Comparison of ENCODE assay signal across 12 cellular contexts in the genomic region with DNA sequence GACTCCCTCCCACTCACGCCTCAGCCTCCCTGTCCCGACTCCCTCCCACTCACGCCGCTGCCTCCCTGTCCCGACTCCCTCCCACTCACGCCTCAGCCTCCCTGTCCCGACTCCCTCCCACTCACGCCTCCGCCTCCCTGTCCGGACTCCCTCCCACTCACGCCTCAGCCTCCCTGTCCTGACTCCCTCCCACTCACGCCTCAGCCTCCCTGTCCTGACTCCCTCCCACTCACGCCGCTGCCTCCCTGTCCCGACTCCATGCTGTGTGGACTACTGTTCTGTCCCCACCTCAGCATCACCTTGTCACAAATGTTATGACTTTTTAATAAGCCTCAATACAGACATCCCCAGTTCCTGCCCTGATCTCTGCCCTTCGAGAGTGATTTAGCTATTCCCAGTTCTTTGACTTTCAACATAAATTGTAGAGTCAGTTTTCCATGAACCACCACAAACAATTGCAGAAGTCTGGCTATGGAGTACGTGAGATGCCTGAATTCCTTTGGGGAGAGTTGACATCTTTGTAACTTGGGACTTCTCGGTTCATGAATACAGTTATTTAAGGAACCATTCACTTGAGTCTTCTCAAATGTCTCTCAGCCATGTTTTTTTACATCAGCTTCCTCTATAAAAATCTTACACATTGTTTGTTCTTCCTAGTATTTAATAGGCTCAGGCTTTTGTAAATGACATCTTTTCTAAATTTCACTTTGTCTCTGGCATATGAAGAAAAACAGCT.
DNase-seq lines count a peak whose midpoint lies in the region; ATAC-seq and TF ChIP-seq lines count a peak whose summit lies in the region.
"Had no signal": no experiment of that assay in that cellular context is flagged by ENCODE, and none has a peak within 500 bp of the region (broad histone marks: within the 10 kb centered on the region; RNA-seq: fewer than 3 reads in every experiment).

No MANE protein-coding gene starts in this region.

- TF ChIP-seq CTCF in AG04449 (IDR thresholded peaks at IDR 0.05; ENCODE audit: insufficient read depth, low read length, missing control alignments) (no peak), HEK293 (tag by site-specific recombination; IDR thresholded peaks at IDR 0.05) (no peak), chondrocyte (IDR thresholded peaks at IDR 0.05) (no peak)

- POLR2A ChIA-PET in AG04449 (lab: Yijun Ruan, JAX) (no interaction called here), HEK293 (lab: Yijun Ruan, JAX) (interaction anchor here (0.5 kb wide), 1 partner anchor 286 kb away, joined by 11 read pairs; no protein-coding TSS in a partner anchor)

- H3K9me3 Mint-ChIP-seq in chondrocyte (ENCODE audit: low read depth) (no peaks in the 10 kb centered on the region), naive B cell (peaks cover 0 to 20% (median 7%) of the 10 kb centered on the region in 7 donors)

- H3K27me3 Mint-ChIP-seq in chondrocyte (ENCODE audit: low read depth) (peaks cover 4% of the 10 kb centered on the region), naive B cell (peaks cover 16 to 54% (median 23%) of the 10 kb centered on the region in 3 donors)

- no peak overlapping the region for H3K27ac ChIP-seq in HEK293 (ENCODE audit: extremely low read depth, low read depth, low read length)
- H3K27ac ChIP-seq: brain microvascular endothelial cell had no signal

- H3K27ac Mint-ChIP-seq in chondrocyte (ENCODE audit: unreplicated experiment) (peak overlapping the region; percentile 2), naive B cell (peak overlapping the region in 4 of 6 donors; percentile 68 to 94 (median 80))

- H3K36me3 Mint-ChIP-seq in chondrocyte (ENCODE audit: low read depth) = no peaks in the 10 kb centered on the region
- peaks cover 4 to 8% of the 10 kb centered on the region in 2 donors for H3K36me3 Mint-ChIP-seq in naive B cell

- ATAC-seq in naive B cell (ENCODE audit: low read depth in 2 of 2) = no peak
- ATAC-seq in HG02973 (IDR thresholded peaks at IDR 0.05; ENCODE audit: unreplicated experiment) = no peak
- no peak for ATAC-seq in GM21825 (IDR thresholded peaks at IDR 0.05; ENCODE audit: unreplicated experiment)

- DNase-seq in AG04449 (ENCODE audit: low read depth, low spot score) (no peak), chondrocyte (ENCODE audit: low spot score) (no peak), naive B cell (no peak), NCI-H146 (lab: John Stamatoyannopoulos, UW) (no peak)
- DNase-seq in stimulated activated CD4-positive, alpha-beta T cell treated with anti-CD3 and anti-CD28 coated beads, Interleukin-4, amount 100 ng/mL, for 4 hours = no peak
- DNase-seq: activated CD4-positive, CD25-positive, alpha-beta regulatory T cell treated with anti-CD3 and anti-CD28 coated beads, Interleukin-2, amount 50 U/mL, for 72 hours; brain microvascular endothelial cell; hypothalamus; occipital lobe had no signal

- CTCF ChIA-PET in AG04449 (lab: Yijun Ruan, JAX) (interaction anchor here (1.0 to 1.5 kb wide), 3 partner anchors 8 to 632 kb away, joined by 3 to 5 read pairs (median 3); no protein-coding TSS in a partner anchor), HEK293 (lab: Yijun Ruan, JAX) (interaction anchor here (0.6 kb wide), 1 partner anchor 403 kb away, joined by 3 read pairs; no protein-coding TSS in a partner anchor)

- H3K4me3 ChIP-seq in AG04449 (ENCODE audit: low read depth, low read length) (peak overlapping the region; percentile 25; the same call in 1 of the 2 replicates), HEK293 (ENCODE audit: low read depth, low read length) (no peak overlapping the region)

- no peaks in the 10 kb centered on the region for H3K36me3 ChIP-seq in HEK293 (ENCODE audit: control insufficient read depth in 2 of 2, insufficient read depth in 1 of 2, low read length in 2 of 2)
- H3K36me3 ChIP-seq: brain microvascular endothelial cell had no signal

- H3K9me3 ChIP-seq in HEK293 (ENCODE audit: control insufficient read depth, insufficient read depth, low read depth, low read length) = no peaks in the 10 kb centered on the region

- no peaks in the 10 kb centered on the region for H3K4me1 ChIP-seq in HEK293 (ENCODE audit: control insufficient read depth, insufficient read depth, low read length)

- peaks cover 22% of the 10 kb centered on the region for H3K4me1 Mint-ChIP-seq in chondrocyte (ENCODE audit: low read depth)
- H3K4me1 Mint-ChIP-seq in naive B cell = peaks cover 44 to 56% (median 49%) of the 10 kb centered on the region in 3 donors

- H3K4me3 Mint-ChIP-seq in chondrocyte (ENCODE audit: unreplicated experiment) (peak overlapping the region; percentile 20), naive B cell (peak overlapping the region; percentile 63 to 95 (median 90))

TF ChIP-seq in HEK293, 187 proteins besides CTCF, POLR2A, EP300 and RAD21:
- TF ChIP-seq HOXA7 (CRISPR knock-in tag; IDR thresholded peaks at IDR 0.05; ENCODE audit: borderline replicate concordance) = no peak
- TF ChIP-seq ZNF132 (tag by site-specific recombination; IDR thresholded peaks at IDR 0.05; ENCODE audit: borderline replicate concordance) = no peak
- TF ChIP-seq ZFHX2 (tag by site-specific recombination; conservative IDR thresholded peaks at IDR 0.05) = peak; percentile 56
- no peak for TF ChIP-seq ZNF211 (tag by site-specific recombination; IDR thresholded peaks at IDR 0.05; ENCODE audit: low read depth)
- TF ChIP-seq, protein P1, sequence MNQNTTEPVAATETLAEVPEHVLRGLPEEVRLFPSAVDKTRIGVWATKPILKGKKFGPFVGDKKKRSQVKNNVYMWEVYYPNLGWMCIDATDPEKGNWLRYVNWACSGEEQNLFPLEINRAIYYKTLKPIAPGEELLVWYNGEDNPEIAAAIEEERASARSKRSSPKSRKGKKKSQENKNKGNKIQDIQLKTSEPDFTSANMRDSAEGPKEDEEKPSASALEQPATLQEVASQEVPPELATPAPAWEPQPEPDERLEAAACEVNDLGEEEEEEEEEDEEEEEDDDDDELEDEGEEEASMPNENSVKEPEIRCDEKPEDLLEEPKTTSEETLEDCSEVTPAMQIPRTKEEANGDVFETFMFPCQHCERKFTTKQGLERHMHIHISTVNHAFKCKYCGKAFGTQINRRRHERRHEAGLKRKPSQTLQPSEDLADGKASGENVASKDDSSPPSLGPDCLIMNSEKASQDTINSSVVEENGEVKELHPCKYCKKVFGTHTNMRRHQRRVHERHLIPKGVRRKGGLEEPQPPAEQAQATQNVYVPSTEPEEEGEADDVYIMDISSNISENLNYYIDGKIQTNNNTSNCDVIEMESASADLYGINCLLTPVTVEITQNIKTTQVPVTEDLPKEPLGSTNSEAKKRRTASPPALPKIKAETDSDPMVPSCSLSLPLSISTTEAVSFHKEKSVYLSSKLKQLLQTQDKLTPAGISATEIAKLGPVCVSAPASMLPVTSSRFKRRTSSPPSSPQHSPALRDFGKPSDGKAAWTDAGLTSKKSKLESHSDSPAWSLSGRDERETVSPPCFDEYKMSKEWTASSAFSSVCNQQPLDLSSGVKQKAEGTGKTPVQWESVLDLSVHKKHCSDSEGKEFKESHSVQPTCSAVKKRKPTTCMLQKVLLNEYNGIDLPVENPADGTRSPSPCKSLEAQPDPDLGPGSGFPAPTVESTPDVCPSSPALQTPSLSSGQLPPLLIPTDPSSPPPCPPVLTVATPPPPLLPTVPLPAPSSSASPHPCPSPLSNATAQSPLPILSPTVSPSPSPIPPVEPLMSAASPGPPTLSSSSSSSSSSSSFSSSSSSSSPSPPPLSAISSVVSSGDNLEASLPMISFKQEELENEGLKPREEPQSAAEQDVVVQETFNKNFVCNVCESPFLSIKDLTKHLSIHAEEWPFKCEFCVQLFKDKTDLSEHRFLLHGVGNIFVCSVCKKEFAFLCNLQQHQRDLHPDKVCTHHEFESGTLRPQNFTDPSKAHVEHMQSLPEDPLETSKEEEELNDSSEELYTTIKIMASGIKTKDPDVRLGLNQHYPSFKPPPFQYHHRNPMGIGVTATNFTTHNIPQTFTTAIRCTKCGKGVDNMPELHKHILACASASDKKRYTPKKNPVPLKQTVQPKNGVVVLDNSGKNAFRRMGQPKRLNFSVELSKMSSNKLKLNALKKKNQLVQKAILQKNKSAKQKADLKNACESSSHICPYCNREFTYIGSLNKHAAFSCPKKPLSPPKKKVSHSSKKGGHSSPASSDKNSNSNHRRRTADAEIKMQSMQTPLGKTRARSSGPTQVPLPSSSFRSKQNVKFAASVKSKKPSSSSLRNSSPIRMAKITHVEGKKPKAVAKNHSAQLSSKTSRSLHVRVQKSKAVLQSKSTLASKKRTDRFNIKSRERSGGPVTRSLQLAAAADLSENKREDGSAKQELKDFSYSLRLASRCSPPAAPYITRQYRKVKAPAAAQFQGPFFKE (tag by site-specific recombination; IDR thresholded peaks at IDR 0.05; ENCODE audit: borderline replicate concordance) = no peak
- no peak for TF ChIP-seq SP3 (tag by site-specific recombination; IDR thresholded peaks at IDR 0.05)
- TF ChIP-seq ZNF10 (tag by site-specific recombination; IDR thresholded peaks at IDR 0.05) = no peak
- TF ChIP-seq, protein P2, sequence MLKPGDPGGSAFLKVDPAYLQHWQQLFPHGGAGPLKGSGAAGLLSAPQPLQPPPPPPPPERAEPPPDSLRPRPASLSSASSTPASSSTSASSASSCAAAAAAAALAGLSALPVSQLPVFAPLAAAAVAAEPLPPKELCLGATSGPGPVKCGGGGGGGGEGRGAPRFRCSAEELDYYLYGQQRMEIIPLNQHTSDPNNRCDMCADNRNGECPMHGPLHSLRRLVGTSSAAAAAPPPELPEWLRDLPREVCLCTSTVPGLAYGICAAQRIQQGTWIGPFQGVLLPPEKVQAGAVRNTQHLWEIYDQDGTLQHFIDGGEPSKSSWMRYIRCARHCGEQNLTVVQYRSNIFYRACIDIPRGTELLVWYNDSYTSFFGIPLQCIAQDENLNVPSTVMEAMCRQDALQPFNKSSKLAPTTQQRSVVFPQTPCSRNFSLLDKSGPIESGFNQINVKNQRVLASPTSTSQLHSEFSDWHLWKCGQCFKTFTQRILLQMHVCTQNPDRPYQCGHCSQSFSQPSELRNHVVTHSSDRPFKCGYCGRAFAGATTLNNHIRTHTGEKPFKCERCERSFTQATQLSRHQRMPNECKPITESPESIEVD (tag by site-specific recombination; IDR thresholded peaks at IDR 0.05) = 0 out of 2 replicates have a peak, but pooled peaks have one; percentile 22
